ENCODE assay signal across 11 cellular contexts in the genomic region with DNA sequence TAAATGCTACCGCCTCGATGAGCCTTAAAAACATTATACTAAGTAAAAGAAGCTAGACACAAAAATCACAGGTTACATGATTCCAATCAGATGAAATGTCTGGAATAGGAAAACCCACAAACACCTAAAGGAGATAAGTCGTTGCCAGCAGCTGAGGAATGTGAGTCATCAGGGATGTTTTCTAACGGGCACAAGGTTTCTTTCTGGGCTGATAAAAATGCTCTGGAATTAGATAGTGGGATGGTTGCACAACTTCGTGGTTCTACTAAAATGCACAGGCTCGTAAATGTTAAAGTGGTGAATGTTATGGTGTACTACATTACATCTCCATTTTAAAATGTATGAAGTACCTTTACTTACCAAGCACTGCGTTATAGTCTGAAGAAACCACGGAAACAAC. TPM values are rescaled to one million over a fixed set of nuclear protein-coding genes. Genes with fewer than 3 reads are reported as not detected.
A peak's percentile ranks its signal among the peaks of the same experiment; 100 is the strongest.
DNase-seq lines count a peak whose midpoint lies in the region; ATAC-seq, FAIRE-seq and TF ChIP-seq lines count a peak whose summit lies in the region.
"Had no signal": no experiment of that assay in that cellular context is flagged by ENCODE, and none has a peak within 500 bp of the region (broad histone marks: within the 10 kb centered on the region; RNA-seq: fewer than 3 reads in every experiment).

No MANE protein-coding gene starts in this region.

- H3K4me3 Mint-ChIP-seq in activated T-cell treated with anti-CD3 and anti-CD28 coated beads, Interleukin-2, amount 50 U/mL, for 24 hours: no peak overlapping the region
- H3K4me3 Mint-ChIP-seq: naive thymus-derived CD8-positive, alpha-beta T cell had no signal

- peak; percentile 98 for FAIRE-seq in RCC 7860 (lab: Jason Lieb, UNC)

- TF ChIP-seq POLR2A in esophagus squamous epithelium (IDR thresholded peaks at IDR 0.05) (no peak), prostate gland (IDR thresholded peaks at IDR 0.05) (no peak)

- TF ChIP-seq CTCF in esophagus squamous epithelium (IDR thresholded peaks at IDR 0.05): no peak
- TF ChIP-seq CTCF in prostate gland (IDR thresholded peaks at IDR 0.05): no peak

- H3K36me3 Mint-ChIP-seq in activated T-cell treated with anti-CD3 and anti-CD28 coated beads, Interleukin-2, amount 50 U/mL, for 24 hours (ENCODE audit: low read depth): no peaks in the 10 kb centered on the region
- H3K36me3 Mint-ChIP-seq: naive thymus-derived CD8-positive, alpha-beta T cell had no signal

- no peaks in the 10 kb centered on the region for H3K4me1 Mint-ChIP-seq in activated T-cell treated with anti-CD3 and anti-CD28 coated beads, Interleukin-2, amount 50 U/mL, for 24 hours (ENCODE audit: low read depth)
- H3K4me1 Mint-ChIP-seq: naive thymus-derived CD8-positive, alpha-beta T cell had no signal

- H3K4me3 ChIP-seq in esophagus squamous epithelium: no peak overlapping the region
- no peak overlapping the region for H3K4me3 ChIP-seq in prostate gland
- H3K4me3 ChIP-seq in effector memory CD4-positive, alpha-beta T cell (ENCODE audit: insufficient read depth, low read depth, low read length, poor library complexity, severe bottlenecking): no peak overlapping the region

- no peaks in the 10 kb centered on the region for H3K27me3 Mint-ChIP-seq in activated T-cell treated with anti-CD3 and anti-CD28 coated beads, Interleukin-2, amount 50 U/mL, for 24 hours
- H3K27me3 Mint-ChIP-seq: naive thymus-derived CD8-positive, alpha-beta T cell had no signal

- no peaks in the 10 kb centered on the region for H3K9me3 Mint-ChIP-seq in activated T-cell treated with anti-CD3 and anti-CD28 coated beads, Interleukin-2, amount 50 U/mL, for 24 hours
- H3K9me3 Mint-ChIP-seq: naive thymus-derived CD8-positive, alpha-beta T cell had no signal

- no peak overlapping the region for H3K27ac Mint-ChIP-seq in activated T-cell treated with anti-CD3 and anti-CD28 coated beads, Interleukin-2, amount 50 U/mL, for 24 hours
- H3K27ac Mint-ChIP-seq: naive thymus-derived CD8-positive, alpha-beta T cell had no signal

- H3K4me1 ChIP-seq in esophagus squamous epithelium: peaks cover 0 to 28% (median 7%) of the 10 kb centered on the region in 3 donors
- no peaks in the 10 kb centered on the region for H3K4me1 ChIP-seq in prostate gland (replicated peaks)
- H3K4me1 ChIP-seq in effector memory CD4-positive, alpha-beta T cell (ENCODE audit: control insufficient read depth, insufficient read depth, low read length, poor library complexity, severe bottlenecking): no peaks in the 10 kb centered on the region

- ATAC-seq in GM19324 (IDR thresholded peaks at IDR 0.05; ENCODE audit: low FRiP score, unreplicated experiment): no peak
- ATAC-seq: naive thymus-derived CD8-positive, alpha-beta T cell had no signal

- H3K9me3 ChIP-seq in esophagus squamous epithelium (no peaks in the 10 kb centered on the region), prostate gland (no peaks in the 10 kb centered on the region)
- no peaks in the 10 kb centered on the region for H3K9me3 ChIP-seq in effector memory CD4-positive, alpha-beta T cell (ENCODE audit: control insufficient read depth, low read length)

- H3K27me3 ChIP-seq in esophagus squamous epithelium (no peaks in the 10 kb centered on the region), prostate gland (replicated peaks; ENCODE audit: insufficient read depth) (no peaks in the 10 kb centered on the region)
- H3K27me3 ChIP-seq in effector memory CD4-positive, alpha-beta T cell (replicated peaks; ENCODE audit: control insufficient read depth, insufficient read depth, low read length, poor library complexity, severe bottlenecking): no peaks in the 10 kb centered on the region

- H3K36me3 ChIP-seq in esophagus squamous epithelium: no peaks in the 10 kb centered on the region
- H3K36me3 ChIP-seq in prostate gland: no peaks in the 10 kb centered on the region
- no peaks in the 10 kb centered on the region for H3K36me3 ChIP-seq in effector memory CD4-positive, alpha-beta T cell (ENCODE audit: control insufficient read depth, insufficient read depth, low read length)

- intact Hi-C loops in esophagus squamous epithelium (cut with DNase I) (no loop called here), prostate gland (cut with DNase I) (no loop called here)

- 55 to 61% methylated on average over 8 of the region's 8 CpGs for WGBS in esophagus squamous epithelium, 2 donors
- WGBS in prostate gland: 48% methylated on average over 8 of the region's 8 CpGs

- H3K27ac ChIP-seq in esophagus squamous epithelium (peak overlapping the region in 3 of 4 donors; percentile 3 to 50 (median 15)), prostate gland (no peak overlapping the region)
- no peak overlapping the region for H3K27ac ChIP-seq in effector memory CD4-positive, alpha-beta T cell (ENCODE audit: insufficient read depth, low read length, poor library complexity, severe bottlenecking)

- DNase-seq in GM03348 (ENCODE audit: low spot score) (peak; percentile 61), RCC 7860 (ENCODE audit: low spot score) (peak; percentile 88), esophagus squamous epithelium (lab: John Stamatoyannopoulos, UW) (no peak), prostate gland (ENCODE audit: low spot score) (peak; percentile 27)
- DNase-seq in effector memory CD4-positive, alpha-beta T cell: no peak
- no peak for DNase-seq in activated T-cell treated with anti-CD3 and anti-CD28 coated beads, Interleukin-2, amount 50 U/mL, for 24 hours
- no peak for DNase-seq in stimulated activated CD4-positive, alpha-beta T cell treated with anti-CD3 and anti-CD28 coated beads, Interleukin-1b, Interleukin-23, amount 100 ng/mL, for 48 hours
- DNase-seq: naive thymus-derived CD8-positive, alpha-beta T cell; stimulated activated CD4-positive, alpha-beta T cell treated with anti-CD3 and anti-CD28 coated beads, Interleukin-15, amount 100 ng/mL, for 24 hours; stimulated activated naive CD4-positive, alpha-beta T cell treated with Interleukin-2 at 50 U/mL for 16 hours had no signal

RNA-seq across cellular contexts. Expression of gene ABLIM1, which starts 9.7 kb away (rescaled TPM):
- 100 to 1,000 TPM; 185 to 345 (median 304) TPM for total RNA-seq in esophagus squamous epithelium
- total RNA-seq in prostate gland: 100 to 1,000 TPM in 1 of 2 donors, 10 to 100 TPM in 1; 43.9 to 138 TPM

Comparison
In these comparisons a context has a peak if more than half of its experiments do, and no peak if none do; other contexts are left out.
1. DNase-seq: peak in GM03348 (single experiment), RCC 7860 (single experiment) and prostate gland (single experiment); none in esophagus squamous epithelium (single experiment), effector memory CD4-positive, alpha-beta T cell (0 of 3), activated T-cell treated with anti-CD3 and anti-CD28 coated beads, Interleukin-2, amount 50 U/mL, for 24 hours (single experiment) and stimulated activated CD4-positive, alpha-beta T cell treated with anti-CD3 and anti-CD28 coated beads, Interleukin-1b, Interleukin-23, amount 100 ng/mL, for 48 hours (single experiment).
2. H3K27ac ChIP-seq: peak in esophagus squamous epithelium (3 of 4); none in prostate gland (0 of 2) and effector memory CD4-positive, alpha-beta T cell (single experiment).